In genomic region chr7:53697913-53698312, GRCh38 we compare ENCODE assay signal across 24 cellular contexts.
"Had no signal": no experiment of that assay in that cellular context is flagged by ENCODE, and none has a peak within 500 bp of the region (broad histone marks: within the 10 kb centered on the region; RNA-seq: fewer than 3 reads in every experiment).

No MANE protein-coding gene starts in this region.

- H3K27me3 ChIP-seq: SJSA1 had no signal

- H3K36me3 ChIP-seq: SJSA1 had no signal

- DNase-seq: Kasumi-1, MM.1S, NCI-H1436, NCI-H187, NCI-H2029, NCI-H2081 treated with DMSO at 0.1 percent for 48 hours, NCI-H2171, NCI-H226, NCI-H446, NCI-H510A, NCI-H526 treated with DMSO at 0.1 percent for 48 hours, NCI-H748 treated with DMSO at 0.1 percent for 48 hours, Right ventricle myocardium superior, RPMI8226, SIG-M5, SK-N-SH, SW 1271, T-cell had no signal

- H3K4me1 ChIP-seq: SJSA1 had no signal

- H3K27ac Mint-ChIP-seq: IgD-negative memory B cell, T-cell had no signal

- H3K9ac ChIP-seq: KMS-11, SK-N-SH had no signal

- H3K4me3 Mint-ChIP-seq: IgD-negative memory B cell, T-cell had no signal

- H3K27ac ChIP-seq: HL-60, KMS-11, SJSA1 had no signal

- H3K36me3 Mint-ChIP-seq: T-cell had no signal

- H3K4me1 Mint-ChIP-seq: IgD-negative memory B cell, T-cell had no signal

- H3K27me3 Mint-ChIP-seq: IgD-negative memory B cell, T-cell had no signal

- FAIRE-seq: HTR-8/SVneo, K562 had no signal

- H3K9me3 ChIP-seq: SK-N-SH had no signal

- H3K4me3 ChIP-seq: K562, SJSA1 had no signal
